In genomic region chr15:78112551-78112950, GRCh38 we compare ENCODE assay signal across 24 cellular contexts. TPM values are rescaled to one million over a fixed set of nuclear protein-coding genes. Genes with fewer than 3 reads are reported as not detected.
"Had no signal": no experiment of that assay in that cellular context is flagged by ENCODE, and none has a peak within 500 bp of the region (broad histone marks: within the 10 kb centered on the region; RNA-seq: fewer than 3 reads in every experiment).

No MANE protein-coding gene starts in this region.

- H3K27me3 ChIP-seq: brain microvascular endothelial cell, esophagus squamous epithelium, gastroesophageal sphincter had no signal

- H3K9me3 Mint-ChIP-seq: activated B cell treated with CpG ODN at 0.5 μM for 24 hours; activated naive CD4-positive, alpha-beta T cell treated with anti-CD3 and anti-CD28 coated beads, Interleukin-2, amount 10 ng/mL, durations not matched to agents 7 days and 5 days; activated naive CD4-positive, alpha-beta T cell treated with anti-CD3 and anti-CD28 coated beads, Interleukin-2, amount 50 U/mL, for 72 hours; activated naive CD8-positive, alpha-beta T cell treated with anti-CD3 and anti-CD28 coated beads, Interleukin-2, amount 10 ng/mL, durations not matched to agents 7 days and 5 days; activated T-cell treated with anti-CD3 and anti-CD28 coated beads, Interleukin-2, amount 50 U/mL, for 24 hours; activated T-cell treated with anti-CD3 and anti-CD28 coated beads, Interleukin-2, amount 50 U/mL, for 72 hours; central memory CD8-positive, alpha-beta T cell; T-helper 1 cell treated with Interleukin-12 subunit alpha and Interleukin-12 subunit beta and Interleukin-4 antibody, amounts not matched to agents 30 μg/mL and 1 μg/mL, for 36 hours had no signal

- H3K36me3 Mint-ChIP-seq: activated naive CD4-positive, alpha-beta T cell treated with anti-CD3 and anti-CD28 coated beads, Interleukin-2, amount 10 ng/mL, durations not matched to agents 7 days and 5 days; activated naive CD4-positive, alpha-beta T cell treated with anti-CD3 and anti-CD28 coated beads, Interleukin-2, amount 50 U/mL, for 72 hours; activated naive CD8-positive, alpha-beta T cell treated with anti-CD3 and anti-CD28 coated beads, Interleukin-2, amount 10 ng/mL, durations not matched to agents 7 days and 5 days had no signal

- H3K27ac ChIP-seq: brain microvascular endothelial cell, epithelial cell of prostate, esophagus squamous epithelium, gastroesophageal sphincter had no signal

- H3K36me3 ChIP-seq: brain microvascular endothelial cell, esophagus squamous epithelium, gastroesophageal sphincter had no signal

- DNase-seq: activated CD8-positive, alpha-beta memory T cell treated with anti-CD3 and anti-CD28 coated beads, Interleukin-2, amount 50 U/mL, for 48 hours; activated gamma-delta T cell; esophagus squamous epithelium had no signal

- H3K27me3 Mint-ChIP-seq: activated B cell treated with CpG ODN at 0.5 μM for 24 hours; activated naive CD8-positive, alpha-beta T cell treated with anti-CD3 and anti-CD28 coated beads, Interleukin-2, amount 10 ng/mL, durations not matched to agents 7 days and 5 days; activated T-cell treated with anti-CD3 and anti-CD28 coated beads, Interleukin-2, amount 50 U/mL, for 24 hours; central memory CD8-positive, alpha-beta T cell had no signal

- H3K27ac Mint-ChIP-seq: activated B cell treated with CpG ODN at 0.5 μM for 24 hours; activated naive CD4-positive, alpha-beta T cell treated with anti-CD3 and anti-CD28 coated beads, Interleukin-2, amount 10 ng/mL, durations not matched to agents 7 days and 5 days; activated T-cell treated with anti-CD3 and anti-CD28 coated beads, Interleukin-2, amount 50 U/mL, for 24 hours; activated T-cell treated with anti-CD3 and anti-CD28 coated beads, Interleukin-2, amount 50 U/mL, for 72 hours; T-helper 1 cell treated with Interleukin-12 subunit alpha and Interleukin-12 subunit beta and Interleukin-4 antibody, amounts not matched to agents 30 μg/mL and 1 μg/mL, for 36 hours had no signal

- H3K9me3 ChIP-seq: esophagus squamous epithelium, gastroesophageal sphincter had no signal

- H3K4me3 Mint-ChIP-seq: central memory CD8-positive, alpha-beta T cell had no signal

RNA-seq across cellular contexts. Expression of gene SH2D7, which starts 20.2 kb away (rescaled TPM):
- total RNA-seq: activated B cell treated with CpG ODN at 0.5 μM for 24 hours; activated naive CD4-positive, alpha-beta T cell treated with anti-CD3 and anti-CD28 coated beads, Interleukin-2, amount 50 U/mL, for 72 hours; activated T-cell treated with anti-CD3 and anti-CD28 coated beads, Interleukin-2, amount 50 U/mL, for 72 hours; astrocyte; bronchial epithelial cell; cardiac septum; cerebellum; dermis microvascular lymphatic vessel endothelial cell; endothelial cell of umbilical vein; esophagus squamous epithelium; fibroblast of lung; fibroblast of villous mesenchyme; gastroesophageal sphincter; glomerular endothelial cell had no signal
- polyA plus RNA-seq: endothelial cell of umbilical vein, esophagus had no signal
